ENCODE assay signal across 2 cellular contexts in genomic region chr1:53122194-53122846, GRCh38.
TF ChIP-seq lines count a peak whose summit lies in the region.

No MANE protein-coding gene starts in this region.

TF ChIP-seq in SK-N-SH, 30 proteins besides CTCF, POLR2A, EP300 and RAD21 (continued from another document):
- TF ChIP-seq, protein P1, sequence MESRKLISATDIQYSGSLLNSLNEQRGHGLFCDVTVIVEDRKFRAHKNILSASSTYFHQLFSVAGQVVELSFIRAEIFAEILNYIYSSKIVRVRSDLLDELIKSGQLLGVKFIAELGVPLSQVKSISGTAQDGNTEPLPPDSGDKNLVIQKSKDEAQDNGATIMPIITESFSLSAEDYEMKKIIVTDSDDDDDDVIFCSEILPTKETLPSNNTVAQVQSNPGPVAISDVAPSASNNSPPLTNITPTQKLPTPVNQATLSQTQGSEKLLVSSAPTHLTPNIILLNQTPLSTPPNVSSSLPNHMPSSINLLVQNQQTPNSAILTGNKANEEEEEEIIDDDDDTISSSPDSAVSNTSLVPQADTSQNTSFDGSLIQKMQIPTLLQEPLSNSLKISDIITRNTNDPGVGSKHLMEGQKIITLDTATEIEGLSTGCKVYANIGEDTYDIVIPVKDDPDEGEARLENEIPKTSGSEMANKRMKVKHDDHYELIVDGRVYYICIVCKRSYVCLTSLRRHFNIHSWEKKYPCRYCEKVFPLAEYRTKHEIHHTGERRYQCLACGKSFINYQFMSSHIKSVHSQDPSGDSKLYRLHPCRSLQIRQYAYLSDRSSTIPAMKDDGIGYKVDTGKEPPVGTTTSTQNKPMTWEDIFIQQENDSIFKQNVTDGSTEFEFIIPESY (IDR thresholded peaks at IDR 0.05; ENCODE audit: borderline replicate concordance, low read depth), result no peak
- TF ChIP-seq FOXM1 (IDR thresholded peaks at IDR 0.05; ENCODE audit: low read depth) (no peak), PBX3 (IDR thresholded peaks at IDR 0.05) (no peak), USF2 (IDR thresholded peaks at IDR 0.05; ENCODE audit: borderline replicate concordance, low read depth, low read length) (no peak), FOXJ3 (CRISPR knock-in tag; IDR thresholded peaks at IDR 0.05) (no peak), MEF2A (IDR thresholded peaks at IDR 0.05; ENCODE audit: borderline replicate concordance, low read depth) (no peak), TEAD4 (IDR thresholded peaks at IDR 0.05; ENCODE audit: borderline replicate concordance, insufficient read depth) (no peak), GABPA (IDR thresholded peaks at IDR 0.05; ENCODE audit: low read depth) (no peak), ELF1 (IDR thresholded peaks at IDR 0.05) (no peak), SMC3 (IDR thresholded peaks at IDR 0.05; ENCODE audit: low read depth, low read length) (no peak), SIN3A (IDR thresholded peaks at IDR 0.05; ENCODE audit: borderline replicate concordance, low read depth, low read length) (no peak)
- TF ChIP-seq, protein P2, sequence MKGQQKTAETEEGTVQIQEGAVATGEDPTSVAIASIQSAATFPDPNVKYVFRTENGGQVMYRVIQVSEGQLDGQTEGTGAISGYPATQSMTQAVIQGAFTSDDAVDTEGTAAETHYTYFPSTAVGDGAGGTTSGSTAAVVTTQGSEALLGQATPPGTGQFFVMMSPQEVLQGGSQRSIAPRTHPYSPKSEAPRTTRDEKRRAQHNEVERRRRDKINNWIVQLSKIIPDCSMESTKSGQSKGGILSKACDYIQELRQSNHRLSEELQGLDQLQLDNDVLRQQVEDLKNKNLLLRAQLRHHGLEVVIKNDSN (IDR thresholded peaks at IDR 0.05; ENCODE audit: borderline replicate concordance, low read depth), result no peak
TF ChIP-seq in SK-N-SH: peak in this region for 0.

TF ChIP-seq in SK-N-SH treated with all-trans-retinoic acid at 6 μM for 48 hours, 23 proteins besides CTCF, POLR2A, EP300 and RAD21 (continued from another document):
- TF ChIP-seq, protein P3, sequence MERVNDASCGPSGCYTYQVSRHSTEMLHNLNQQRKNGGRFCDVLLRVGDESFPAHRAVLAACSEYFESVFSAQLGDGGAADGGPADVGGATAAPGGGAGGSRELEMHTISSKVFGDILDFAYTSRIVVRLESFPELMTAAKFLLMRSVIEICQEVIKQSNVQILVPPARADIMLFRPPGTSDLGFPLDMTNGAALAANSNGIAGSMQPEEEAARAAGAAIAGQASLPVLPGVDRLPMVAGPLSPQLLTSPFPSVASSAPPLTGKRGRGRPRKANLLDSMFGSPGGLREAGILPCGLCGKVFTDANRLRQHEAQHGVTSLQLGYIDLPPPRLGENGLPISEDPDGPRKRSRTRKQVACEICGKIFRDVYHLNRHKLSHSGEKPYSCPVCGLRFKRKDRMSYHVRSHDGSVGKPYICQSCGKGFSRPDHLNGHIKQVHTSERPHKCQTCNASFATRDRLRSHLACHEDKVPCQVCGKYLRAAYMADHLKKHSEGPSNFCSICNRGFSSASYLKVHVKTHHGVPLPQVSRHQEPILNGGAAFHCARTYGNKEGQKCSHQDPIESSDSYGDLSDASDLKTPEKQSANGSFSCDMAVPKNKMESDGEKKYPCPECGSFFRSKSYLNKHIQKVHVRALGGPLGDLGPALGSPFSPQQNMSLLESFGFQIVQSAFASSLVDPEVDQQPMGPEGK (CRISPR knock-in tag; IDR thresholded peaks at IDR 0.05; ENCODE audit: borderline replicate concordance), result no peak
- TF ChIP-seq PPARA (CRISPR knock-in tag; IDR thresholded peaks at IDR 0.05; ENCODE audit: borderline replicate concordance) (no peak), ZFP3 (CRISPR knock-in tag; IDR thresholded peaks at IDR 0.05) (no peak), BACH2 (CRISPR knock-in tag; IDR thresholded peaks at IDR 0.05; ENCODE audit: borderline replicate concordance) (no peak), POU6F1 (CRISPR knock-in tag; IDR thresholded peaks at IDR 0.05; ENCODE audit: borderline replicate concordance, low read depth) (no peak)
